14 cellular contexts compared by ENCODE assay signal in genomic region chr15:73227433-73228056, GRCh38.
"Had no signal": no experiment of that assay in that cellular context is flagged by ENCODE, and none has a peak within 500 bp of the region (broad histone marks: within the 10 kb centered on the region; RNA-seq: fewer than 3 reads in every experiment).

No MANE protein-coding gene starts in this region.

- H3K4me1 ChIP-seq: prostate gland had no signal

- H3K27ac Mint-ChIP-seq: activated CD8-positive, alpha-beta T cell treated with anti-CD3 and anti-CD28 coated beads, Interleukin-2, amount 10 ng/mL, durations not matched to agents 7 days and 5 days; activated naive CD4-positive, alpha-beta T cell treated with anti-CD3 and anti-CD28 coated beads for 36 hours; mesothelial cell of epicardium had no signal

- ATAC-seq: activated CD8-positive, alpha-beta T cell treated with anti-CD3 and anti-CD28 coated beads, Interleukin-2, amount 10 ng/mL, durations not matched to agents 7 days and 5 days; sciatic nerve had no signal

- H3K4me3 ChIP-seq: coronary artery, gastrocnemius medialis, prostate gland, testis had no signal

- DNase-seq: activated CD8-positive, alpha-beta memory T cell treated with anti-CD3 and anti-CD28 coated beads, Interleukin-2, amount 50 U/mL, for 48 hours; activated CD8-positive, alpha-beta T cell treated with anti-CD3 and anti-CD28 coated beads, Interleukin-2, amount 10 ng/mL, durations not matched to agents 7 days and 5 days; activated naive CD4-positive, alpha-beta T cell treated with anti-CD3 and anti-CD28 coated beads for 36 hours; effector CD8-positive, alpha-beta T cell; gastrocnemius medialis; naive B cell; stimulated activated CD4-positive, alpha-beta T cell treated with anti-CD3 and anti-CD28 coated beads, Interleukin-12 subunit alpha, Interleukin-12 subunit beta, amount 100 ng/mL, for 4 hours; stimulated activated naive CD4-positive, alpha-beta T cell treated with Interleukin-2 at 50 U/mL for 16 hours; SW 1271; testis had no signal

- H3K36me3 ChIP-seq: gastrocnemius medialis, prostate gland had no signal

- H3K9me3 ChIP-seq: gastrocnemius medialis, prostate gland, testis had no signal

- H3K4me3 Mint-ChIP-seq: activated CD8-positive, alpha-beta T cell treated with anti-CD3 and anti-CD28 coated beads, Interleukin-2, amount 10 ng/mL, durations not matched to agents 7 days and 5 days; activated naive CD4-positive, alpha-beta T cell treated with anti-CD3 and anti-CD28 coated beads for 36 hours; mesothelial cell of epicardium; naive B cell had no signal

- H3K4me1 Mint-ChIP-seq: mesothelial cell of epicardium, naive B cell had no signal

- H3K9me3 Mint-ChIP-seq: activated naive CD4-positive, alpha-beta T cell treated with anti-CD3 and anti-CD28 coated beads for 36 hours had no signal

- H3K27ac ChIP-seq: coronary artery, gastrocnemius medialis, prostate gland, testis had no signal

- H3K27me3 ChIP-seq: gastrocnemius medialis, testis had no signal
